ENCODE assay signal across 1 cellular context in the genomic region with DNA sequence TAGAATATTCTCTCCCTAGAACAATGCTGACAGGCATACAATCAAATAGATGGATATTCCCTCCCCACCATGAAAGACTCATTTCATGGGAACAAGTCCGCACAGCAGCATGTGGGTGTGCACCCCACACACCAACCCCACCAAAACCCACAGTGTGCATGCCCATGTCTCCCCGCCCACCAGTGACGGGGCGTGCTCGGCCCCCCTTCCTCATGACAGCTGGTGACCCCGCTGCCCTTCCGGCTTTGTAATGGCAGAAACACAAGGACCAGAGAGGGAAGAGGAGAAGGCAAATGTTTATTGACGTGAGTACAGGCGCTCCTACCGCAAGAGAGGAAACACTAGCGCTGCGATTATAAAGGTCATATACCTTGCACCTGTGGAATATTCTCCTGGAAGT.
TF ChIP-seq lines count a peak whose summit lies in the region.

No MANE protein-coding gene starts in this region.

TF ChIP-seq in HEK293, 187 proteins besides CTCF, POLR2A, EP300 and RAD21 (continued from another document):
- TF ChIP-seq, protein P1, sequence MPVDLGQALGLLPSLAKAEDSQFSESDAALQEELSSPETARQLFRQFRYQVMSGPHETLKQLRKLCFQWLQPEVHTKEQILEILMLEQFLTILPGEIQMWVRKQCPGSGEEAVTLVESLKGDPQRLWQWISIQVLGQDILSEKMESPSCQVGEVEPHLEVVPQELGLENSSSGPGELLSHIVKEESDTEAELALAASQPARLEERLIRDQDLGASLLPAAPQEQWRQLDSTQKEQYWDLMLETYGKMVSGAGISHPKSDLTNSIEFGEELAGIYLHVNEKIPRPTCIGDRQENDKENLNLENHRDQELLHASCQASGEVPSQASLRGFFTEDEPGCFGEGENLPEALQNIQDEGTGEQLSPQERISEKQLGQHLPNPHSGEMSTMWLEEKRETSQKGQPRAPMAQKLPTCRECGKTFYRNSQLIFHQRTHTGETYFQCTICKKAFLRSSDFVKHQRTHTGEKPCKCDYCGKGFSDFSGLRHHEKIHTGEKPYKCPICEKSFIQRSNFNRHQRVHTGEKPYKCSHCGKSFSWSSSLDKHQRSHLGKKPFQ (tag by site-specific recombination; IDR thresholded peaks at IDR 0.05): no peak
- TF ChIP-seq, protein P2, sequence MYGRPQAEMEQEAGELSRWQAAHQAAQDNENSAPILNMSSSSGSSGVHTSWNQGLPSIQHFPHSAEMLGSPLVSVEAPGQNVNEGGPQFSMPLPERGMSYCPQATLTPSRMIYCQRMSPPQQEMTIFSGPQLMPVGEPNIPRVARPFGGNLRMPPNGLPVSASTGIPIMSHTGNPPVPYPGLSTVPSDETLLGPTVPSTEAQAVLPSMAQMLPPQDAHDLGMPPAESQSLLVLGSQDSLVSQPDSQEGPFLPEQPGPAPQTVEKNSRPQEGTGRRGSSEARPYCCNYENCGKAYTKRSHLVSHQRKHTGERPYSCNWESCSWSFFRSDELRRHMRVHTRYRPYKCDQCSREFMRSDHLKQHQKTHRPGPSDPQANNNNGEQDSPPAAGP (tag by site-specific recombination; IDR thresholded peaks at IDR 0.05): no peak
- TF ChIP-seq ZNF248 (tag by site-specific recombination; IDR thresholded peaks at IDR 0.05) (no peak), SP7 (tag by site-specific recombination; IDR thresholded peaks at IDR 0.05) (no peak), ZNF561 (tag by site-specific recombination; IDR thresholded peaks at IDR 0.05; ENCODE audit: borderline replicate concordance) (no peak)
